In the genomic region with DNA sequence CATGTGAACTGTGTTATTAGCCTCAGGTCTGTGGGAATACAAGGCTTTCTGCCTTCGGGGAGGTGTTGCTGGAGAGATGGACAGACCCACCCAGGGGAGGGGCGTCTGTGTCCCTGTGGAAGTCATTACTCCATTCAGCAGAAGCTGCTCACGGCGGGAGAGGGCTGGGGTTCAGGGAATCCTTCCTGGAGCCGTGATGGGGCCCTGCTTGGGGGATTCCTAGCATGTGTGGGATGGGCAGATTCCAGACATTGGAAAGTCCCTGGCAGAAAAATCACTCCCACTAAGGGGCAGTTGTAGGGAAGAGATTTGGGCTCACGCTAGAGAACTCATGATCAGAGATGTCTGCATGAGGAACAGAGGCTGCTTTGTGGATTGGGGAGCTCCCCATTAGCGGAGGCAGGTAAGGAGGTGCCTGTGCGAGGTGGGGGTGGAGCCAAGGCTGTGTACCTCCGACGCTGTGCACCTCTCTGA, we compare ENCODE assay signal across 1 cellular context.
TF ChIP-seq lines count a peak whose summit lies in the region.

No MANE protein-coding gene starts in this region.

TF ChIP-seq in A549, 52 proteins besides CTCF, POLR2A, EP300 and RAD21 (continued from another document):
- TF ChIP-seq ZNF302 (CRISPR knock-in tag; IDR thresholded peaks at IDR 0.05) = no peak
- TF ChIP-seq USF2 (IDR thresholded peaks at IDR 0.05) = no peak
- TF ChIP-seq, protein P1, sequence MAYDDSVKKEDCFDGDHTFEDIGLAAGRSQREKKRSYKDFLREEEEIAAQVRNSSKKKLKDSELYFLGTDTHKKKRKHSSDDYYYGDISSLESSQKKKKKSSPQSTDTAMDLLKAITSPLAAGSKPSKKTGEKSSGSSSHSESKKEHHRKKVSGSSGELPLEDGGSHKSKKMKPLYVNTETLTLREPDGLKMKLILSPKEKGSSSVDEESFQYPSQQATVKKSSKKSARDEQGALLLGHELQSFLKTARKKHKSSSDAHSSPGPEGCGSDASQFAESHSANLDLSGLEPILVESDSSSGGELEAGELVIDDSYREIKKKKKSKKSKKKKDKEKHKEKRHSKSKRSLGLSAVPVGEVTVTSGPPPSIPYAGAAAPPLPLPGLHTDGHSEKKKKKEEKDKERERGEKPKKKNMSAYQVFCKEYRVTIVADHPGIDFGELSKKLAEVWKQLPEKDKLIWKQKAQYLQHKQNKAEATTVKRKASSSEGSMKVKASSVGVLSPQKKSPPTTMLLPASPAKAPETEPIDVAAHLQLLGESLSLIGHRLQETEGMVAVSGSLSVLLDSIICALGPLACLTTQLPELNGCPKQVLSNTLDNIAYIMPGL (CRISPR knock-in tag; IDR thresholded peaks at IDR 0.05; ENCODE audit: borderline replicate concordance) = no peak
- TF ChIP-seq HOXB5 (CRISPR knock-in tag; IDR thresholded peaks at IDR 0.05) = no peak
- no peak for TF ChIP-seq KDM5A (IDR thresholded peaks at IDR 0.05)
- TF ChIP-seq ELK1 (IDR thresholded peaks at IDR 0.05; ENCODE audit: low read depth, low read length) = no peak
- no peak for TF ChIP-seq MYC (IDR thresholded peaks at IDR 0.05; ENCODE audit: borderline replicate concordance, low read length)
- no peak for TF ChIP-seq HDAC2 (IDR thresholded peaks at IDR 0.05)
- TF ChIP-seq, protein P2, sequence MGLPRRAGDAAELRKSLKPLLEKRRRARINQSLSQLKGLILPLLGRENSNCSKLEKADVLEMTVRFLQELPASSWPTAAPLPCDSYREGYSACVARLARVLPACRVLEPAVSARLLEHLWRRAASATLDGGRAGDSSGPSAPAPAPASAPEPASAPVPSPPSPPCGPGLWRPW (IDR thresholded peaks at IDR 0.05) = no peak
- no peak for TF ChIP-seq ZSCAN20 (CRISPR knock-in tag; IDR thresholded peaks at IDR 0.05)
- TF ChIP-seq TFCP2L1 (CRISPR knock-in tag; IDR thresholded peaks at IDR 0.05) = no peak
- no peak for TF ChIP-seq JUN (IDR thresholded peaks at IDR 0.05)
- no peak for TF ChIP-seq RNF2 (IDR thresholded peaks at IDR 0.05; ENCODE audit: borderline replicate concordance, low read depth)
- TF ChIP-seq NPAS2 (CRISPR knock-in tag; IDR thresholded peaks at IDR 0.05; ENCODE audit: borderline replicate concordance) = no peak
- TF ChIP-seq ESRRA (IDR thresholded peaks at IDR 0.05; ENCODE audit: borderline replicate concordance, low read length) = no peak
- no peak for TF ChIP-seq PHF8 (IDR thresholded peaks at IDR 0.05; ENCODE audit: borderline replicate concordance, low read depth)
